ENCODE assay signal across 8 cellular contexts in the genomic region with DNA sequence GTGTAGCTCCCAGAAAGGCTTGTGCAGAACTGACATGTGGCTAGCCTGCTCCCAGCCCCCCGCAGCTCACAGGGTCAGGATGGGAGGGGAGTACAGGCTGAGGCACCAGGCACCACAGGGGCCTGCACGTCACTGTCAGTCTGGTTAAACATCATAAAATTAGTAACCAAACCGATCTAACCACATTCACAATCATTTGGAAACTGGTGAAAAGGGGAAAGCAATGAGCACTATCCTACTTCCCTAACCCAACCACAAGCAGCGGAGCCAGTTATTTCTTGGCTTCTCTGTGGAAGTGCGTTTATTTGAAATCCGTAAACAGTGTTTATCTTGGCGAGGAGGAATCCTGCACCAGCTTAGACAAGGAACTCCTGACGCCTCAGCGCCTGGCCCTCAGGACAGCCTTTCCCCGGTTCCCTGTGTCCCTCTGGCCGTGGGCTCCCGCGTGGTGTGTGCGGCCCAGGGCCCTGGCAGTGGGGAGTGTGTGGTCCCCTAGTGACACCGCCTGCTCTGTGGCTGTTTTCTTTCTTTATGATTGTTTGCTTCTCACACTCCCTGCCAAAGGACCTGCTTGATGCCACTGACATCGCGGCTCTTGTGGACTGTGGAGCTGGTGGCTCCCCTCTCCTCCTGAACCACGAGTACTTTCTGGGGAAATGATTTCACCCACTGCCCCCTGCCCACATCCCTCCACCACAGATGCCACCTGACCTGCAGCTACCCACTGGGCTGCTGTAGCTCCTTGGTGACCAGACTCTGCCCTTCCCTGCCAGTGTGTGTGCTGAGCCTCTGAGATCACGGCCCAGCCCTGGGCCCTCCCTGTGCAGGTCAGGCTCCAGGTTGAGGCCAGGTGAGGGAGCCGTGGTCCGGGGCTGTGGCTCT. TPM values are rescaled to one million over a fixed set of nuclear protein-coding genes. Genes with fewer than 3 reads are reported as not detected.
DNase-seq lines count a peak whose midpoint lies in the region; ATAC-seq and TF ChIP-seq lines count a peak whose summit lies in the region.

No MANE protein-coding gene starts in this region.

- H3K4me3 ChIP-seq in left lung (no peak overlapping the region), thyroid gland (replicated peaks in 1 of 3) (no peak overlapping the region)

- H3K9me3 ChIP-seq in left lung (no peaks in the 10 kb centered on the region), thyroid gland (no peaks in the 10 kb centered on the region)

- peak; percentile 32 for ATAC-seq in GM21423 (IDR thresholded peaks at IDR 0.05; ENCODE audit: unreplicated experiment)
- ATAC-seq in left lung, result peak; percentile 51

- no peaks in the 10 kb centered on the region for H3K27me3 ChIP-seq in left lung
- no peaks in the 10 kb centered on the region for H3K27me3 ChIP-seq in thyroid gland

- peaks cover 28 to 63% of the 10 kb centered on the region in 2 donors for H3K4me1 ChIP-seq in left lung
- H3K4me1 ChIP-seq in thyroid gland, result peaks cover 44 to 49% of the 10 kb centered on the region in 2 donors

- DNase-seq in GM10266 (ENCODE audit: extremely low spot score) (peak; percentile 69), KG1 (lab: John Stamatoyannopoulos, UW) (peak; percentile 48), amniotic stem cell (lab: John Stamatoyannopoulos, UW) (peak; percentile 42), left lung (peak; percentile 46 to 79), thyroid gland (peak; percentile 47 to 70), AG08395 (ENCODE audit: low spot score) (no peak), NCI-H1048 (lab: John Stamatoyannopoulos, UW) (no peak)

- WGBS in thyroid gland, 2 donors, result 36 to 53% methylated on average over 17 to 21 of the region's 21 CpGs

- peak overlapping the region; percentile 28 to 44 for H3K27ac ChIP-seq in left lung
- peak overlapping the region; percentile 27 to 72 (median 38) for H3K27ac ChIP-seq in thyroid gland

- intact Hi-C loops in left lung (cut with DNase I) (no loop called here), thyroid gland (cut with DNase I) (no loop called here)

- TF ChIP-seq CTCF in GM10266 (IDR thresholded peaks at IDR 0.05; ENCODE audit: control insufficient read depth, insufficient read depth, low read depth, missing control alignments), result no peak
- no peak for TF ChIP-seq CTCF in left lung (IDR thresholded peaks at IDR 0.05)
- no peak for TF ChIP-seq CTCF in thyroid gland (IDR thresholded peaks at IDR 0.05)

- no peak for TF ChIP-seq POLR2A in thyroid gland (IDR thresholded peaks at IDR 0.05)

- H3K36me3 ChIP-seq in left lung, result no peaks in the 10 kb centered on the region
- H3K36me3 ChIP-seq in thyroid gland, result no peaks in the 10 kb centered on the region

RNA-seq across cellular contexts. Expression of gene INPP5A, which starts 38.0 kb away (rescaled TPM):
- 10 to 100 TPM; 32.0 to 37.0 TPM for total RNA-seq in left lung
- total RNA-seq in thyroid gland, result 10 to 100 TPM; 30.4 to 75.8 (median 41.1) TPM

Comparison
In these comparisons a context has a peak if more than half of its experiments do, and no peak if none do; other contexts are left out.
1. DNase-seq: peak in GM10266 (single experiment), KG1 (single experiment), amniotic stem cell (single experiment), left lung (2 of 2) and thyroid gland (2 of 2); none in AG08395 (single experiment) and NCI-H1048 (single experiment).